In genomic region chr14:103623883-103624482, GRCh38 we compare ENCODE assay signal across 13 cellular contexts. TPM values are rescaled to one million over a fixed set of nuclear protein-coding genes. Genes with fewer than 3 reads are reported as not detected.
DNase-seq lines count a peak whose midpoint lies in the region; ATAC-seq and TF ChIP-seq lines count a peak whose summit lies in the region.
"Had no signal": no experiment of that assay in that cellular context is flagged by ENCODE, and none has a peak within 500 bp of the region (broad histone marks: within the 10 kb centered on the region; RNA-seq: fewer than 3 reads in every experiment).

No MANE protein-coding gene starts in this region.

- H3K9me3 Mint-ChIP-seq in glutamatergic neuron (ENCODE audit: unreplicated experiment) = peaks cover 11% of the 10 kb centered on the region
- H3K9me3 Mint-ChIP-seq in stimulated activated memory B cell treated with anti-CD40 and anti-IgM and Interleukin-4, amounts not matched to agents 10 μg/mL and 1 μg/mL and 100 μg/mL, for 72 hours = no peaks in the 10 kb centered on the region
- no peaks in the 10 kb centered on the region for H3K9me3 Mint-ChIP-seq in endodermal cell
- H3K9me3 Mint-ChIP-seq: activated naive CD4-positive, alpha-beta T cell treated with anti-CD3 and anti-CD28 coated beads for 36 hours had no signal

- H3K27ac Mint-ChIP-seq in glutamatergic neuron (ENCODE audit: unreplicated experiment) (peak overlapping the region; percentile 81), endodermal cell (no peak overlapping the region)
- peak overlapping the region; percentile 35 for H3K27ac Mint-ChIP-seq in stimulated activated memory B cell treated with anti-CD40 and anti-IgM and Interleukin-4, amounts not matched to agents 10 μg/mL and 1 μg/mL and 100 μg/mL, for 72 hours
- H3K27ac Mint-ChIP-seq: activated naive CD4-positive, alpha-beta T cell treated with anti-CD3 and anti-CD28 coated beads for 36 hours had no signal

- peaks cover 7% of the 10 kb centered on the region for H3K4me1 ChIP-seq in colonic mucosa
- H3K4me1 ChIP-seq in endodermal cell (ENCODE audit: control insufficient read depth, insufficient read depth, low read length) = no peaks in the 10 kb centered on the region

- intact Hi-C loops in colonic mucosa (cut with DNase I) = no loop called here

- H3K27me3 Mint-ChIP-seq in glutamatergic neuron (ENCODE audit: unreplicated experiment) = peaks cover 8% of the 10 kb centered on the region
- H3K27me3 Mint-ChIP-seq in stimulated activated memory B cell treated with anti-CD40 and anti-IgM and Interleukin-4, amounts not matched to agents 10 μg/mL and 1 μg/mL and 100 μg/mL, for 72 hours = no peaks in the 10 kb centered on the region
- H3K27me3 Mint-ChIP-seq in endodermal cell (ENCODE audit: insufficient read depth) = peaks cover 6% of the 10 kb centered on the region

- no peaks in the 10 kb centered on the region for H3K27me3 ChIP-seq in colonic mucosa
- no peaks in the 10 kb centered on the region for H3K27me3 ChIP-seq in endodermal cell (ENCODE audit: control insufficient read depth, insufficient read depth, low read length, poor library complexity, severe bottlenecking)

- DNase-seq in NCI-H1092 treated with DMSO at 0.1 percent for 48 hours (lab: John Stamatoyannopoulos, UW) (peak; percentile 3), NCI-H1092 (lab: John Stamatoyannopoulos, UW) (no peak), NCI-H82 treated with DMSO at 0.1 percent for 48 hours (lab: John Stamatoyannopoulos, UW; ENCODE audit: unreplicated experiment) (peak; percentile 38), glutamatergic neuron (peak; percentile 80), colonic mucosa (no peak), endodermal cell (no peak), SW480 (ENCODE audit: low spot score) (no peak)
- DNase-seq: cortex of kidney; NCI-H1105 treated with DMSO at 0.1 percent for 48 hours; stimulated activated naive CD8-positive, alpha-beta T cell treated with anti-CD3 and anti-CD28 coated beads, Interleukin-15, Interleukin-2, amounts not matched to agents 100 U/mL and 50 U/mL, for 24 hours had no signal

- no peak overlapping the region for H3K9ac ChIP-seq in colonic mucosa (ENCODE audit: low read depth in 2 of 2, low read length in 2 of 2)
- no peak overlapping the region for H3K9ac ChIP-seq in endodermal cell (ENCODE audit: extremely low read depth, low read length, poor library complexity, severe bottlenecking)

- H3K36me3 Mint-ChIP-seq in glutamatergic neuron (ENCODE audit: unreplicated experiment) = no peaks in the 10 kb centered on the region
- H3K36me3 Mint-ChIP-seq in stimulated activated memory B cell treated with anti-CD40 and anti-IgM and Interleukin-4, amounts not matched to agents 10 μg/mL and 1 μg/mL and 100 μg/mL, for 72 hours = no peaks in the 10 kb centered on the region
- no peaks in the 10 kb centered on the region for H3K36me3 Mint-ChIP-seq in endodermal cell (ENCODE audit: low read depth)

- H3K27ac ChIP-seq in colonic mucosa (no peak overlapping the region), endodermal cell (ENCODE audit: low read depth, low read length) (no peak overlapping the region)
- H3K27ac ChIP-seq: 22Rv1 had no signal

- H3K4me3 ChIP-seq in colonic mucosa = no peak overlapping the region
- no peak overlapping the region for H3K4me3 ChIP-seq in endodermal cell (ENCODE audit: low read length)

- TF ChIP-seq CTCF in glutamatergic neuron (IDR thresholded peaks at IDR 0.05; ENCODE audit: partially characterized antibody, unreplicated experiment) = no peak
- no peak for TF ChIP-seq CTCF in colonic mucosa (IDR thresholded peaks at IDR 0.05)
- no peak for TF ChIP-seq CTCF in endodermal cell (conservative IDR thresholded peaks at IDR 0.05)

- no peak for ATAC-seq in stimulated activated memory B cell treated with anti-CD40 and anti-IgM and Interleukin-4, amounts not matched to agents 10 μg/mL and 1 μg/mL and 100 μg/mL, for 72 hours
- ATAC-seq: stimulated activated naive CD8-positive, alpha-beta T cell treated with anti-CD3 and anti-CD28 coated beads, Interleukin-15, Interleukin-2, amounts not matched to agents 100 U/mL and 50 U/mL, for 24 hours had no signal

- peaks cover 17% of the 10 kb centered on the region for H3K4me1 Mint-ChIP-seq in glutamatergic neuron (ENCODE audit: low read depth, unreplicated experiment)
- H3K4me1 Mint-ChIP-seq in stimulated activated memory B cell treated with anti-CD40 and anti-IgM and Interleukin-4, amounts not matched to agents 10 μg/mL and 1 μg/mL and 100 μg/mL, for 72 hours = peaks cover 64% of the 10 kb centered on the region
- peaks cover 4% of the 10 kb centered on the region for H3K4me1 Mint-ChIP-seq in endodermal cell

- H3K36me3 ChIP-seq in colonic mucosa = no peaks in the 10 kb centered on the region
- no peaks in the 10 kb centered on the region for H3K36me3 ChIP-seq in endodermal cell (ENCODE audit: control insufficient read depth, insufficient read depth, low read length)

- WGBS in endodermal cell (ENCODE audit: insufficient coverage in 1 of 2, insufficient read length in 1 of 2), 2 experiments = 92% methylated on average over 14 to 16 of the region's 16 CpGs

- H3K4me3 Mint-ChIP-seq in glutamatergic neuron (ENCODE audit: unreplicated experiment) (peak overlapping the region; percentile 38), endodermal cell (no peak overlapping the region)
- peak overlapping the region; percentile 38 for H3K4me3 Mint-ChIP-seq in stimulated activated memory B cell treated with anti-CD40 and anti-IgM and Interleukin-4, amounts not matched to agents 10 μg/mL and 1 μg/mL and 100 μg/mL, for 72 hours
- H3K4me3 Mint-ChIP-seq: activated naive CD4-positive, alpha-beta T cell treated with anti-CD3 and anti-CD28 coated beads for 36 hours had no signal

- H3K9me3 ChIP-seq in colonic mucosa = no peaks in the 10 kb centered on the region
- H3K9me3 ChIP-seq in endodermal cell (ENCODE audit: control insufficient read depth, low read length) = no peaks in the 10 kb centered on the region

RNA-seq across cellular contexts. Expression of gene KLC1, which starts 5.0 kb away (rescaled TPM):
- total RNA-seq in glutamatergic neuron (ENCODE audit: unreplicated experiment) (975 TPM), colonic mucosa (100 to 1,000 TPM in 1 of 2 donors, 10 to 100 TPM in 1; 78.1 to 112 TPM), endodermal cell (100 to 1,000 TPM; 170 to 178 TPM)
- polyA plus RNA-seq in endodermal cell (2013, experiment 1 of 2) = 204 TPM
- polyA plus RNA-seq in endodermal cell (2013, experiment 2 of 2) = 188 TPM

Comparison
In these comparisons a context has a peak if more than half of its experiments do, and no peak if none do; other contexts are left out.
1. DNase-seq: peak in NCI-H1092 treated with DMSO at 0.1 percent for 48 hours (single experiment), NCI-H82 treated with DMSO at 0.1 percent for 48 hours (single experiment) and glutamatergic neuron (single experiment); none in NCI-H1092 (single experiment), colonic mucosa (single experiment), endodermal cell (single experiment) and SW480 (single experiment).